19 cellular contexts compared by ENCODE assay signal in genomic region chr4:31341601-31342375, GRCh38.
"Had no signal": no experiment of that assay in that cellular context is flagged by ENCODE, and none has a peak within 500 bp of the region (broad histone marks: within the 10 kb centered on the region; RNA-seq: fewer than 3 reads in every experiment).

No MANE protein-coding gene starts in this region.

- H3K27ac ChIP-seq: dorsolateral prefrontal cortex, parathyroid adenoma, spleen, tibial artery had no signal

- H3K4me1 ChIP-seq: parathyroid adenoma, spleen, tibial artery had no signal

- H2AFZ ChIP-seq: parathyroid adenoma had no signal

- ATAC-seq: activated CD8-positive, alpha-beta memory T cell treated with anti-CD3 and anti-CD28 coated beads, Interleukin-2, amount 10 ng/mL, durations not matched to agents 7 days and 5 days; left lobe of liver had no signal

- H3K4me3 ChIP-seq: dorsolateral prefrontal cortex, lung, spleen, tibial artery had no signal

- H3K9ac ChIP-seq: parathyroid adenoma had no signal

- H3K27ac Mint-ChIP-seq: activated B cell treated with CpG ODN at 0.5 μM for 24 hours; activated CD4-positive, alpha-beta memory T cell treated with anti-CD3 and anti-CD28 coated beads, Interleukin-2, amount 10 ng/mL, durations not matched to agents 7 days and 5 days; activated CD8-positive, alpha-beta memory T cell treated with anti-CD3 and anti-CD28 coated beads, Interleukin-2, amount 10 ng/mL, durations not matched to agents 7 days and 5 days; naive B cell had no signal

- H3K27me3 ChIP-seq: dorsolateral prefrontal cortex, spleen, tibial artery had no signal

- H3K36me3 Mint-ChIP-seq: activated CD8-positive, alpha-beta memory T cell treated with anti-CD3 and anti-CD28 coated beads, Interleukin-2, amount 10 ng/mL, durations not matched to agents 7 days and 5 days; brain had no signal

- H3K4me3 Mint-ChIP-seq: activated B cell treated with CpG ODN at 0.5 μM for 24 hours; activated CD4-positive, alpha-beta memory T cell treated with anti-CD3 and anti-CD28 coated beads, Interleukin-2, amount 10 ng/mL, durations not matched to agents 7 days and 5 days; activated CD8-positive, alpha-beta memory T cell treated with anti-CD3 and anti-CD28 coated beads, Interleukin-2, amount 10 ng/mL, durations not matched to agents 7 days and 5 days; brain; naive B cell had no signal

- DNase-seq: activated B cell treated with CpG ODN at 0.5 μM for 24 hours; activated CD4-positive, alpha-beta memory T cell treated with anti-CD3 and anti-CD28 coated beads, Interleukin-2, amount 10 ng/mL, durations not matched to agents 7 days and 5 days; activated CD4-positive, alpha-beta T cell treated with anti-CD3 and anti-CD28 coated beads for 48 hours; activated CD8-positive, alpha-beta memory T cell treated with anti-CD3 and anti-CD28 coated beads, Interleukin-2, amount 10 ng/mL, durations not matched to agents 7 days and 5 days; activated naive CD4-positive, alpha-beta T cell; anterior cingulate cortex; central memory CD4-positive, alpha-beta T cell; dorsolateral prefrontal cortex; naive B cell; spleen; stimulated activated CD8-positive, alpha-beta memory T cell treated with anti-CD3 and anti-CD28 coated beads, Interleukin-4, amount 100 ng/mL, for 48 hours; stimulated activated naive CD4-positive, alpha-beta T cell; SW 1271; T-helper 2 cell; tibial artery had no signal

- H3K27me3 Mint-ChIP-seq: activated B cell treated with CpG ODN at 0.5 μM for 24 hours; activated CD4-positive, alpha-beta memory T cell treated with anti-CD3 and anti-CD28 coated beads, Interleukin-2, amount 10 ng/mL, durations not matched to agents 7 days and 5 days; activated CD8-positive, alpha-beta memory T cell treated with anti-CD3 and anti-CD28 coated beads, Interleukin-2, amount 10 ng/mL, durations not matched to agents 7 days and 5 days; brain; naive B cell had no signal

- H3K4me1 Mint-ChIP-seq: activated B cell treated with CpG ODN at 0.5 μM for 24 hours; activated CD4-positive, alpha-beta memory T cell treated with anti-CD3 and anti-CD28 coated beads, Interleukin-2, amount 10 ng/mL, durations not matched to agents 7 days and 5 days; activated CD8-positive, alpha-beta memory T cell treated with anti-CD3 and anti-CD28 coated beads, Interleukin-2, amount 10 ng/mL, durations not matched to agents 7 days and 5 days; naive B cell had no signal

- H3K36me3 ChIP-seq: spleen, tibial artery had no signal

- H3K79me2 ChIP-seq: parathyroid adenoma had no signal
